19 cellular contexts compared by ENCODE assay signal in the genomic region with DNA sequence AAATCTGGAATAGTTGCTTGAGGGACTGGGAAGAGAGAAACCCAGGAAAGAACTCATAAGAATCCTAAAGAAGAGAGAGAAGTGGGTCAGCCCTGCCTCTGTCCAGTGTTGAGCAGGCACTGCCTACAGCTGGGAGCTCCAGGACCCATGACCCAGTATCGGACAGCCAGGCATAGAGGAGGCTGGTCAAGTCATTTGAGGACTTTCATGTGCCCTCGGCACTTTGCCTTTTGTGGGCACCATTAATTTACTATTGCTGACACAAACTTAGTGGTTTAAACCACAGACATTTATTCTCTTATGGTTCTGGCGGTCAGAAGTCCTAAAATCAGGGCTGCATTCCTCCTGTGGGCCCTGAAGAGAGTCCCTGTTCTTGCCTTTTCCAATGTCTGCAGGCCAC.
DNase-seq lines count a peak whose midpoint lies in the region; FAIRE-seq and TF ChIP-seq lines count a peak whose summit lies in the region.
"Had no signal": no experiment of that assay in that cellular context is flagged by ENCODE, and none has a peak within 500 bp of the region (broad histone marks: within the 10 kb centered on the region; RNA-seq: fewer than 3 reads in every experiment).

No MANE protein-coding gene starts in this region.

- H2AFZ ChIP-seq in KMS-11 (ENCODE audit: low read depth) (peak overlapping the region; percentile 9; the same call in 1 of the 2 replicates), astrocyte (ENCODE audit: low read depth, low read length) (no peak overlapping the region)

- no peaks in the 10 kb centered on the region for H3K27me3 ChIP-seq in KMS-11 (ENCODE audit: insufficient read depth, low read depth)
- no peaks in the 10 kb centered on the region for H3K27me3 ChIP-seq in astrocyte (ENCODE audit: insufficient read depth, low read length)
- no peaks in the 10 kb centered on the region for H3K27me3 ChIP-seq in sigmoid colon

- H3K4me2 ChIP-seq in KMS-11, result peak overlapping the region; percentile 79
- no peak overlapping the region for H3K4me2 ChIP-seq in astrocyte (ENCODE audit: low read length)
- H3K4me2 ChIP-seq: BLaER1 treated with 17β-estradiol and CSF1 and Interleukin-3, amounts not matched to agents 10 nM and 100 nM had no signal

- 77 to 85% methylated on average over 3 of the region's 3 CpGs for WGBS in sigmoid colon, 2 donors

- peaks cover 16% of the 10 kb centered on the region for H3K27me3 Mint-ChIP-seq in astrocyte (ENCODE audit: low read depth, unreplicated experiment)

- H3K9ac ChIP-seq in KMS-11 (0 out of 2 replicates have a peak overlapping the region, but pooled peaks have one; percentile 0), astrocyte (ENCODE audit: low read length) (no peak overlapping the region)
- H3K9ac ChIP-seq: BLaER1 treated with 17β-estradiol and CSF1 and Interleukin-3, amounts not matched to agents 10 nM and 100 nM had no signal

- TF ChIP-seq CTCF in KMS-11 (conservative IDR thresholded peaks at IDR 0.05; ENCODE audit: low read depth, low read length) (no peak), astrocyte (IDR thresholded peaks at IDR 0.05; ENCODE audit: insufficient read depth, low read depth, low read length) (no peak), sigmoid colon (IDR thresholded peaks at IDR 0.05) (no peak)

- peaks cover 5% of the 10 kb centered on the region for H3K9me3 Mint-ChIP-seq in astrocyte (ENCODE audit: unreplicated experiment)
- H3K9me3 Mint-ChIP-seq: HFFc6 had no signal

- H3K4me3 Mint-ChIP-seq in astrocyte (ENCODE audit: unreplicated experiment), result no peak overlapping the region
- H3K4me3 Mint-ChIP-seq: CD4-positive, alpha-beta T cell; HFFc6 had no signal

- H3K4me1 ChIP-seq in KMS-11 (ENCODE audit: low read depth, poor library complexity, severe bottlenecking), result peaks cover 41% of the 10 kb centered on the region
- no peaks in the 10 kb centered on the region for H3K4me1 ChIP-seq in astrocyte (ENCODE audit: insufficient read depth, low read length)
- peaks cover 0 to 60% (median 52%) of the 10 kb centered on the region in 4 donors for H3K4me1 ChIP-seq in sigmoid colon
- H3K4me1 ChIP-seq: BLaER1 treated with 17β-estradiol and CSF1 and Interleukin-3, amounts not matched to agents 10 nM and 100 nM had no signal

- H3K4me3 ChIP-seq in KMS-11 (IDR thresholded peaks at IDR 0.05; ENCODE audit: insufficient read depth, low read depth, low read length) (no peak overlapping the region), astrocyte (ENCODE audit: insufficient read depth, low read depth, low read length) (no peak overlapping the region), sigmoid colon (no peak overlapping the region)
- H3K4me3 ChIP-seq: BLaER1 treated with 17β-estradiol and CSF1 and Interleukin-3, amounts not matched to agents 10 nM and 100 nM had no signal

- H3K27ac Mint-ChIP-seq in astrocyte (ENCODE audit: unreplicated experiment), result peak overlapping the region; percentile 24
- H3K27ac Mint-ChIP-seq: CD4-positive, alpha-beta T cell; HFFc6 had no signal

- H3K36me3 ChIP-seq in KMS-11 (ENCODE audit: insufficient read depth) (no peaks in the 10 kb centered on the region), astrocyte (ENCODE audit: insufficient read depth, low read length) (no peaks in the 10 kb centered on the region), sigmoid colon (no peaks in the 10 kb centered on the region)
- H3K36me3 ChIP-seq: BLaER1 treated with 17β-estradiol and CSF1 and Interleukin-3, amounts not matched to agents 10 nM and 100 nM had no signal

- no peak for TF ChIP-seq POLR2A in sigmoid colon (IDR thresholded peaks at IDR 0.05)

- FAIRE-seq in astrocyte (lab: Jason Lieb, UNC) (no peak), RCC 7860 (lab: Jason Lieb, UNC) (no peak)
- FAIRE-seq: GM12892, H1 had no signal

- peaks cover 3% of the 10 kb centered on the region for H3K4me1 Mint-ChIP-seq in astrocyte (ENCODE audit: low read depth, unreplicated experiment)

- DNase-seq in astrocyte (ENCODE audit: low read depth) (no peak), foreskin melanocyte (peak; percentile 66), sigmoid colon (no peak), DMS114 treated with DMSO at 0.1 percent for 48 hours (lab: John Stamatoyannopoulos, UW; ENCODE audit: unreplicated experiment) (no peak), NCI-H345 (lab: John Stamatoyannopoulos, UW) (no peak), RCC 7860 (ENCODE audit: low spot score) (no peak), posterior cingulate gyrus (no peak)
- DNase-seq: ACHN; CD4-positive, alpha-beta T cell; DMS153; DMS79 treated with DMSO at 0.1 percent for 48 hours; GDM1; HCEC 1CT; HFFc6 had no signal

- H3K79me2 ChIP-seq in KMS-11 (ENCODE audit: insufficient read depth, low read depth), result no peaks in the 10 kb centered on the region
- no peaks in the 10 kb centered on the region for H3K79me2 ChIP-seq in astrocyte (ENCODE audit: insufficient read depth, low read length)

- H4K20me1 ChIP-seq in KMS-11 (ENCODE audit: insufficient read depth), result no peaks in the 10 kb centered on the region
- H4K20me1 ChIP-seq in astrocyte (ENCODE audit: insufficient read depth, low read length), result no peaks in the 10 kb centered on the region
- H4K20me1 ChIP-seq: BLaER1 treated with 17β-estradiol and CSF1 and Interleukin-3, amounts not matched to agents 10 nM and 100 nM had no signal

- intact Hi-C loops in sigmoid colon (cut with DNase I), result no loop called here
- intact Hi-C loops in posterior cingulate gyrus (cut with DNase I), result no loop called here

- peak overlapping the region; percentile 55 for H3K27ac ChIP-seq in KMS-11
- no peak overlapping the region for H3K27ac ChIP-seq in astrocyte (ENCODE audit: low read depth, low read length)
- H3K27ac ChIP-seq in sigmoid colon, result peak overlapping the region; percentile 6 to 85 (median 79)
- H3K27ac ChIP-seq: BLaER1 treated with 17β-estradiol and CSF1 and Interleukin-3, amounts not matched to agents 10 nM and 100 nM; HL-60 had no signal

- no peaks in the 10 kb centered on the region for H3K9me3 ChIP-seq in astrocyte (ENCODE audit: insufficient read depth, low read depth, low read length)
- H3K9me3 ChIP-seq in sigmoid colon, result no peaks in the 10 kb centered on the region

- H3K36me3 Mint-ChIP-seq in astrocyte (ENCODE audit: low read depth, unreplicated experiment), result peaks cover 4% of the 10 kb centered on the region

- no peak for TF ChIP-seq EP300 in sigmoid colon (IDR thresholded peaks at IDR 0.05)
